ENCODE assay signal across 8 cellular contexts in the genomic region with DNA sequence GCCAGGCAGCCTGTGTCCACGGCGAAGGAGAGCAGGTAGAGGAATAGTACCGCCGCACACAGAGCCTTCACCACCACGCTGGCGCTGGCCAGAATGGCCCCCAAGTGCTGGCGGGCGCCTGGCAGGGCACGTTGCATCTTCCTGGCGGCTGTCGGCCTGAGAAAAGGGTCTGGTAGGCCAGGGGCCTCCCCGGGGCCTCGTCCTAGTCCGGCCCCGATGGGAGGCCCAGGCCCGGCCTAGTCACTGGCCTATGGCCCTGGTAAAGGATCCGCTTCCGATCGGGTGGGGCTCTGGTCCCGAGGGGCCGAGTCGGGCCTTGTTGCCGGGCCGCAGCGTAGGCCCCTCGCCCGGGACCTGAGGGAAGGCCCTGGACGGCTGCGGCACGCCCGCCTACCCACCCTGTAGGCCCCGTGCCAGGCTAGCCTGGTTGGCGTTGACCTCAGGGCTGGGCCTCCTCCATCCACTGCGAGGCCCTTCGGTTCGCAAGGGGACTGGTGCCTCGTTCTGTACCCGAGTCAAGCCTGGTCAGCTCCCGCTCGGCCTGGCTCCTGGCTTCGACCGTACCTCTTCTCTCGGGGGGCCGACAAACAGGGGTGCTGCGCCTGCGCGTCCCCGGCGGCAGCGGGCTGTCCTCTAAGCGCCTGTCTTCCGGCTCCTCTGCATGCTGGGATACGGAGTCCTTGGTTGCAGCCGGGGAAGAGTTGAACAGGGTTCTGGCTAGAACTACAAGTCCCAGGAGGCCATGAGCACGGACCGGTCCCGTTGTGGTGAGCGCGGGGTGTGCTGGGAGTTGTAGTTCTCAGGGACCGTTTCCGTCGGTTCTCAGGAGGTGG. TPM values are rescaled to one million over a fixed set of nuclear protein-coding genes. Genes with fewer than 3 reads are reported as not detected.
A peak's percentile ranks its signal among the peaks of the same experiment; 100 is the strongest.
DNase-seq lines count a peak whose midpoint lies in the region; ATAC-seq, FAIRE-seq and TF ChIP-seq lines count a peak whose summit lies in the region.

TMEM115 (minus strand) TSS at position 595 of the 833 bp plus-strand sequence; CDS start at position 137, 458 bp downstream.

- H3K4me3 Mint-ChIP-seq in activated CD4-positive, alpha-beta memory T cell treated with anti-CD3 and anti-CD28 coated beads for 36 hours = peak within 1 kb of the TSS; percentile 95

- H3K4me1 ChIP-seq in HepG2 (ENCODE audit: insufficient read depth, low read length) = peaks cover 37% of the 10 kb centered on the region

- peak within 1 kb of the TSS; percentile 66 for H3K27ac ChIP-seq in HepG2 (ENCODE audit: extremely low read length, insufficient read depth, low read length)

- peak within 1 kb of the TSS; percentile 76 to 91 (median 88) for H3K4me3 ChIP-seq in HepG2 (replicated peaks in 1 of 3; ENCODE audit: insufficient read depth in 1 of 3, low read depth in 2 of 3, low read length in 3 of 3)

- BruUV-seq in HepG2 (replicated peaks; lab: Mats Ljungman, UMichigan) = TSS peak; percentile 70

- intact Hi-C loops in activated CD4-positive, alpha-beta memory T cell treated with anti-CD3 and anti-CD28 coated beads for 36 hours (cut with micrococcal nuclease) = loop anchor here (1.0 to 10.0 kb wide), 7 partner anchors 8 to 1146 kb away; partner anchors contain the start of genes C3orf18, DCAF1, HEMK1 and HYAL3
- intact Hi-C loops in HepG2 (cut with micrococcal nuclease; ENCODE audit: unreplicated experiment) = no loop called here

- H4K20me1 ChIP-seq in HepG2 (ENCODE audit: insufficient read depth, low read length) = peaks cover 25% of the 10 kb centered on the region

- H3K27me3 Mint-ChIP-seq in activated CD4-positive, alpha-beta memory T cell treated with anti-CD3 and anti-CD28 coated beads for 36 hours = no peaks in the 10 kb centered on the region

- peak in 1 of 2 experiments; percentile 54; a peak in 2 of 4 replicates for TF ChIP-seq POLR2A in HepG2 (IDR thresholded peaks at IDR 0.05; ENCODE audit: insufficient read depth in 1 of 2, low read depth in 2 of 2, low read length in 2 of 2)

- peaks cover 3 to 15% of the 10 kb centered on the region in 2 experiments; a peak in 2 of 5 replicates for H3K27me3 ChIP-seq in HepG2 (ENCODE audit: control insufficient read depth in 1 of 2, insufficient read depth in 2 of 2, low read length in 2 of 2)

- TF ChIP-seq EP300 in HepG2 (IDR thresholded peaks at IDR 0.05; ENCODE audit: low read depth in 2 of 2, low read length in 2 of 2) (peak in 1 of 2 experiments; percentile 46; a peak in 1 of 4 replicates), HepG2 (CRISPR knock-in tag; IDR thresholded peaks at IDR 0.05; ENCODE audit: borderline replicate concordance) (no peak)

- ATAC-seq in GM19438 (IDR thresholded peaks at IDR 0.05; ENCODE audit: low read depth, unreplicated experiment) = peak; percentile 94
- ATAC-seq in HG03575 (IDR thresholded peaks at IDR 0.05; ENCODE audit: extremely low read depth, insufficient number of reproducible peaks, low FRiP score, unreplicated experiment) = peak; percentile 90
- ATAC-seq in HepG2 = peak; percentile 97

- no peaks in the 10 kb centered on the region for H3K9me3 Mint-ChIP-seq in activated CD4-positive, alpha-beta memory T cell treated with anti-CD3 and anti-CD28 coated beads for 36 hours

- 0% methylated on average over 10 of the region's 62 CpGs for WGBS in HepG2 (ENCODE audit: low lambda C conversion rate)

- peaks cover 39% of the 10 kb centered on the region for H3K79me2 ChIP-seq in HepG2 (ENCODE audit: insufficient read depth, low read length)

- peak within 1 kb of the TSS; percentile 91 for H3K9ac ChIP-seq in HepG2 (ENCODE audit: insufficient read depth, low read depth, low read length)

- CTCF ChIA-PET in activated CD4-positive, alpha-beta memory T cell treated with anti-CD3 and anti-CD28 coated beads for 36 hours (lab: Charles Lee) = interaction anchor here (0.9 to 4.4 kb wide), 2 partner anchors 11 to 183 kb away, joined by 3 to 34 read pairs; no protein-coding TSS in a partner anchor
- CTCF ChIA-PET in HepG2 (lab: Yijun Ruan, JAX; ENCODE audit: low intra/inter-chr PET ratio, low total read pairs) = no interaction called here

- no peak for TF ChIP-seq CTCF in HepG2 (CRISPR knock-in tag; IDR thresholded peaks at IDR 0.05)

- DNase-seq in CD1c-positive myeloid dendritic cell (ENCODE audit: extremely low spot score) = peak; percentile 97
- DNase-seq in NCI-H82 treated with DMSO at 0.1 percent for 48 hours (lab: John Stamatoyannopoulos, UW; ENCODE audit: unreplicated experiment) = peak; percentile 92
- DNase-seq in activated CD4-positive, alpha-beta memory T cell treated with anti-CD3 and anti-CD28 coated beads for 36 hours = peak; percentile 97
- peak; percentile 97 to 99 for DNase-seq in dermis microvascular lymphatic vessel endothelial cell (ENCODE audit: low read depth in 2 of 2)
- DNase-seq in HepG2 (ENCODE audit: low spot score) = peak; percentile 97
- peak; percentile 91 for DNase-seq in stimulated activated CD4-positive, alpha-beta T cell treated with anti-CD3 and anti-CD28 coated beads, Interleukin-4, amount 100 ng/mL, for 1 hour

- peak within 1 kb of the TSS; percentile 94 for H3K4me2 ChIP-seq in HepG2 (ENCODE audit: low read depth, low read length)

- H3K4me1 Mint-ChIP-seq in activated CD4-positive, alpha-beta memory T cell treated with anti-CD3 and anti-CD28 coated beads for 36 hours (ENCODE audit: low read depth) = peaks cover 39% of the 10 kb centered on the region

- peaks cover 6 to 20% of the 10 kb centered on the region in 2 experiments; a peak in 4 of 5 replicates for H3K36me3 ChIP-seq in HepG2 (replicated peaks in 1 of 2; ENCODE audit: control insufficient read depth in 1 of 2, insufficient read depth in 2 of 2, low read length in 2 of 2)

- TF ChIP-seq RAD21 in HepG2 (CRISPR knock-in tag; IDR thresholded peaks at IDR 0.05) = 0 out of 2 replicates have a peak, but pooled peaks have one; percentile 26

- POLR2A ChIA-PET in activated CD4-positive, alpha-beta memory T cell treated with anti-CD3 and anti-CD28 coated beads for 36 hours (lab: Charles Lee) = interaction anchor here (0.8 to 1.5 kb wide), 2 partner anchors 8 to 22 kb away, joined by 3 to 6 read pairs; partner anchors contain the start of genes CYB561D2 and NPRL2
- POLR2A ChIA-PET in HepG2 (lab: Yijun Ruan, JAX) = interaction anchor here (1.0 to 1.2 kb wide), 2 partner anchors 9 to 22 kb away, joined by 3 to 10 read pairs; partner anchors contain the start of genes CYB561D2 and NPRL2

- peak within 1 kb of the TSS; percentile 67 for H2AFZ ChIP-seq in HepG2 (ENCODE audit: low read length)

- in situ Hi-C loops in HepG2 (cut with HindIII; ENCODE audit: extremely low pct_ligation_motif_present, low pct_unique_long_range_greater_than_20kb) = no loop called here

- peak; percentile 96 for FAIRE-seq in HepG2 (lab: Jason Lieb, UNC)

- H3K9me3 ChIP-seq in HepG2 (ENCODE audit: low read length) = no peaks in the 10 kb centered on the region

- H3K36me3 Mint-ChIP-seq in activated CD4-positive, alpha-beta memory T cell treated with anti-CD3 and anti-CD28 coated beads for 36 hours = peaks cover 23% of the 10 kb centered on the region

- H3K27ac Mint-ChIP-seq in activated CD4-positive, alpha-beta memory T cell treated with anti-CD3 and anti-CD28 coated beads for 36 hours = peak within 1 kb of the TSS; percentile 86

TF ChIP-seq in HepG2, 621 proteins besides CTCF, POLR2A, EP300 and RAD21 (continues in another document):
- TF ChIP-seq HNRNPUL1 (IDR thresholded peaks at IDR 0.05; ENCODE audit: low read depth, low read length) (no peak), ZNF788 (CRISPR knock-in tag; IDR thresholded peaks at IDR 0.05; ENCODE audit: borderline replicate concordance) (peak; percentile 77; the same call in 1 of the 2 replicates), HNF4G (IDR thresholded peaks at IDR 0.05; ENCODE audit: borderline replicate concordance, low read depth, low read length) (no peak), HNF4G (CRISPR knock-in tag; IDR thresholded peaks at IDR 0.05; ENCODE audit: borderline replicate concordance, low read depth) (no peak), MAFF (IDR thresholded peaks at IDR 0.05; ENCODE audit: low read depth, low read length) (no peak), ATAD3A (CRISPR knock-in tag; IDR thresholded peaks at IDR 0.05) (no peak)
- TF ChIP-seq, protein P1, sequence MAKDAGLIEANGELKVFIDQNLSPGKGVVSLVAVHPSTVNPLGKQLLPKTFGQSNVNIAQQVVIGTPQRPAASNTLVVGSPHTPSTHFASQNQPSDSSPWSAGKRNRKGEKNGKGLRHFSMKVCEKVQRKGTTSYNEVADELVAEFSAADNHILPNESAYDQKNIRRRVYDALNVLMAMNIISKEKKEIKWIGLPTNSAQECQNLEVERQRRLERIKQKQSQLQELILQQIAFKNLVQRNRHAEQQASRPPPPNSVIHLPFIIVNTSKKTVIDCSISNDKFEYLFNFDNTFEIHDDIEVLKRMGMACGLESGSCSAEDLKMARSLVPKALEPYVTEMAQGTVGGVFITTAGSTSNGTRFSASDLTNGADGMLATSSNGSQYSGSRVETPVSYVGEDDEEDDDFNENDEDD (CRISPR knock-in tag; IDR thresholded peaks at IDR 0.05; ENCODE audit: borderline replicate concordance) = peak; percentile 40; the same call in 1 of the 2 replicates

RNA-seq across cellular contexts. Expression of gene TMEM115, which starts in this region (rescaled TPM):
- total RNA-seq in activated CD4-positive, alpha-beta memory T cell treated with anti-CD3 and anti-CD28 coated beads for 36 hours = 10 to 100 TPM; 16.0 TPM
- 27.0 and 43.9 TPM in 2 replicates for total RNA-seq in dermis microvascular lymphatic vessel endothelial cell
- 15.2 and 30.7 TPM in 2 replicates for total RNA-seq in HepG2 (2016; rRNA removed; fragmentation: Illumina TruSeq; extraction: Trizol)
- 4.8 and 5.2 TPM in 2 replicates for total RNA-seq in HepG2 (2016; cell fraction: cytosol; rRNA removed; fragmentation: Illumina TruSeq; extraction: Trizol; ENCODE audit: low read depth)
- 18.3 and 29.9 TPM in 2 replicates for total RNA-seq in HepG2 (2016; cell fraction: insoluble cytoplasmic fraction; rRNA removed; fragmentation: Illumina TruSeq; extraction: Trizol)
- 11.2 and 12.9 TPM in 2 replicates for total RNA-seq in HepG2 (2016; cell fraction: membrane; rRNA removed; fragmentation: Illumina TruSeq; extraction: Trizol)
- total RNA-seq in HepG2 (2016; cell fraction: nucleus; rRNA removed; fragmentation: Illumina TruSeq; extraction: Trizol) = 25.2 and 25.9 TPM in 2 replicates
- polyA plus RNA-seq in HepG2 (2011; rRNA removed) = 22.1 and 31.0 TPM in 2 replicates
- 27.0 and 35.1 TPM in 2 replicates for polyA plus RNA-seq in HepG2 (2011; cell fraction: cytosol; rRNA removed)
- 21.0 and 23.7 TPM in 2 replicates for polyA plus RNA-seq in HepG2 (2011; cell fraction: nucleus; rRNA removed)
- polyA plus RNA-seq in HepG2 (2012) = 14.3 and 23.3 TPM in 2 replicates
- 3.1 and 3.5 TPM in 2 replicates for polyA plus RNA-seq in HepG2 (2016; cell fraction: cytosol; fragmentation: Illumina TruSeq; extraction: Trizol; ENCODE audit: low read depth)
- polyA plus RNA-seq in HepG2 (2016; cell fraction: insoluble cytoplasmic fraction; fragmentation: Illumina TruSeq; extraction: Trizol; ENCODE audit: low read depth) = 19.0 and 20.7 TPM in 2 replicates
- 7.4 and 9.5 TPM in 2 replicates for polyA plus RNA-seq in HepG2 (2016; cell fraction: membrane; fragmentation: Illumina TruSeq; extraction: Trizol; ENCODE audit: low read depth)
- 41.3 and 45.4 TPM in 2 replicates for polyA plus RNA-seq in HepG2 (2016; cell fraction: nucleus; fragmentation: Illumina TruSeq; extraction: Trizol; ENCODE audit: insufficient read depth, low read depth)
- 64.3 and 65.6 TPM in 2 replicates for polyA minus RNA-seq in HepG2 (2011; rRNA and poly(A)+ RNA removed; ENCODE audit: low replicate concordance)
- 21.5 and 22.0 TPM in 2 replicates for polyA minus RNA-seq in HepG2 (2011; cell fraction: cytosol; rRNA and poly(A)+ RNA removed)
- polyA minus RNA-seq in HepG2 (2011; cell fraction: nucleus; rRNA and poly(A)+ RNA removed) = 12.6 and 13.4 TPM in 2 replicates

Comparison
In these comparisons a context has a peak if more than half of its experiments do, and no peak if none do; other contexts are left out.
1. Peak in every context shown above with its lines: DNase-seq, ATAC-seq, H3K4me3 ChIP-seq and H3K27ac ChIP-seq.